In the genomic region with DNA sequence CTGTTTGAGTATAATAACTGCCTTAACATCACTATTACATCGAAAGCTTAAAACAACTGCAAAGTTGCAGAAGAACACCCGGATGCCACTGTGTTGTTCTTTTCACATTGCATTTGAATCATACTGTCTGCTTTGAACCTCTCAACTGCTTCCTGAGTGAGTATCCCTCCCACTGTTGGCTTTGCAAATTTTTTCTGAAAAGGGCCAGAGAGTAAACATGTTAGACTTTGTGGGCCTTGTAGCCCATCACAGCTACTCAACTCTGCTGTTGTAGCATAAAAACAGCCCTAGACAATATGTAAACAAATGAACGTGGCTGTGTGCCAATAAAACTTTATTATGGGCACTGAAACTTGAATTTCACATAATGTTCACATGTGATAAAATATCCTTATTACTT, we compare ENCODE assay signal across 20 cellular contexts.
DNase-seq lines count a peak whose midpoint lies in the region; ATAC-seq, FAIRE-seq and TF ChIP-seq lines count a peak whose summit lies in the region.
"Had no signal": no experiment of that assay in that cellular context is flagged by ENCODE, and none has a peak within 500 bp of the region (broad histone marks: within the 10 kb centered on the region; RNA-seq: fewer than 3 reads in every experiment).

No MANE protein-coding gene starts in this region.

- BruUV-seq in HepG2 (replicated peaks; lab: Mats Ljungman, UMichigan), result no TSS peak

- H3K4me2 ChIP-seq in HepG2 (ENCODE audit: low read depth, low read length) (peak overlapping the region; percentile 26), smooth muscle cell (no peak overlapping the region)

- FAIRE-seq in HepG2 (lab: Jason Lieb, UNC), result peak; percentile 62
- FAIRE-seq: HTR-8/SVneo had no signal

- no peak for TF ChIP-seq CTCF in HepG2 (CRISPR knock-in tag; IDR thresholded peaks at IDR 0.05)
- no peak for TF ChIP-seq CTCF in right lobe of liver (IDR thresholded peaks at IDR 0.05)
- TF ChIP-seq CTCF in smooth muscle cell (IDR thresholded peaks at IDR 0.05; ENCODE audit: borderline replicate concordance, insufficient read depth, poor library complexity, severe bottlenecking), result no peak

- H4K20me1 ChIP-seq in HepG2 (ENCODE audit: insufficient read depth, low read length) (no peaks in the 10 kb centered on the region), smooth muscle cell (ENCODE audit: low read depth) (no peaks in the 10 kb centered on the region)

- no peak overlapping the region for H2AFZ ChIP-seq in HepG2 (ENCODE audit: low read length)
- H2AFZ ChIP-seq in smooth muscle cell (ENCODE audit: low read depth), result no peak overlapping the region

- H3K4me1 ChIP-seq in HepG2 (ENCODE audit: insufficient read depth, low read length) (peaks cover 37% of the 10 kb centered on the region), right lobe of liver (peaks cover 0 to 22% (median 7%) of the 10 kb centered on the region in 4 donors), SJCRH30 (peaks cover 21% of the 10 kb centered on the region), smooth muscle cell (ENCODE audit: low read depth) (no peaks in the 10 kb centered on the region)
- peaks cover 30% of the 10 kb centered on the region for H3K4me1 ChIP-seq in effector memory CD4-positive, alpha-beta T cell (ENCODE audit: control insufficient read depth, insufficient read depth, low read length, poor library complexity, severe bottlenecking)
- H3K4me1 ChIP-seq: tibial artery had no signal

- intact Hi-C loops in HepG2 (cut with micrococcal nuclease; ENCODE audit: unreplicated experiment) (no loop called here), right lobe of liver (cut with DNase I) (no loop called here)

- WGBS in HepG2 (ENCODE audit: low lambda C conversion rate), result 11% methylated on average over 3 of the region's 3 CpGs
- WGBS in right lobe of liver (ENCODE audit: insufficient coverage, low coverage, low lambda C conversion rate, missing lambda C conversion rate), result 63% methylated on average over 3 of the region's 3 CpGs
- WGBS in smooth muscle cell (ENCODE audit: low lambda C conversion rate), result 59% methylated on average over 3 of the region's 3 CpGs

- CTCF ChIA-PET in HepG2 (lab: Yijun Ruan, JAX; ENCODE audit: low intra/inter-chr PET ratio, low total read pairs), result no interaction called here

- no peaks in the 10 kb centered on the region for H3F3A ChIP-seq in smooth muscle cell (ENCODE audit: low read depth)

- H3K9me3 ChIP-seq in HepG2 (ENCODE audit: low read length) (no peaks in the 10 kb centered on the region), right lobe of liver (no peaks in the 10 kb centered on the region), SJCRH30 (replicated peaks) (no peaks in the 10 kb centered on the region), smooth muscle cell (replicated peaks; ENCODE audit: low read depth) (no peaks in the 10 kb centered on the region)
- H3K9me3 ChIP-seq in effector memory CD4-positive, alpha-beta T cell (ENCODE audit: control insufficient read depth, low read length), result no peaks in the 10 kb centered on the region
- H3K9me3 ChIP-seq: tibial artery had no signal

- POLR2A ChIA-PET in HepG2 (lab: Yijun Ruan, JAX), result interaction anchor here (1.5 kb wide), 1 partner anchor 24 kb away, joined by 8 read pairs; no protein-coding TSS in a partner anchor

- H3K4me3 ChIP-seq in HepG2 (replicated peaks in 1 of 3; ENCODE audit: insufficient read depth in 1 of 3, low read depth in 2 of 3, low read length in 3 of 3) (no peak overlapping the region), right lobe of liver (no peak overlapping the region), SJCRH30 (no peak overlapping the region), smooth muscle cell (no peak overlapping the region)
- no peak overlapping the region for H3K4me3 ChIP-seq in effector memory CD4-positive, alpha-beta T cell (ENCODE audit: insufficient read depth, low read depth, low read length, poor library complexity, severe bottlenecking)
- H3K4me3 ChIP-seq: tibial artery had no signal

- peak; percentile 88 for ATAC-seq in HepG2
- no peak for ATAC-seq in right lobe of liver

- H3K9ac ChIP-seq in HepG2 (ENCODE audit: insufficient read depth, low read depth, low read length), result no peak overlapping the region
- H3K9ac ChIP-seq in smooth muscle cell (ENCODE audit: low read depth), result no peak overlapping the region

- TF ChIP-seq EP300 in HepG2 (IDR thresholded peaks at IDR 0.05; ENCODE audit: low read depth in 2 of 2, low read length in 2 of 2) (peak in 1 of 2 experiments; percentile 60; a peak in 2 of 4 replicates), HepG2 (CRISPR knock-in tag; IDR thresholded peaks at IDR 0.05; ENCODE audit: borderline replicate concordance) (no peak)

- H3K79me2 ChIP-seq in HepG2 (ENCODE audit: insufficient read depth, low read length) (peaks cover 2% of the 10 kb centered on the region), smooth muscle cell (ENCODE audit: low read depth) (no peaks in the 10 kb centered on the region)

- no peak for TF ChIP-seq POLR2A in HepG2 (IDR thresholded peaks at IDR 0.05; ENCODE audit: insufficient read depth in 1 of 2, low read depth in 2 of 2, low read length in 2 of 2)
- no peak for TF ChIP-seq POLR2A in right lobe of liver (IDR thresholded peaks at IDR 0.05)

- no peak for TF ChIP-seq RAD21 in HepG2 (CRISPR knock-in tag; IDR thresholded peaks at IDR 0.05)

- H3K36me3 ChIP-seq in HepG2 (replicated peaks in 1 of 2; ENCODE audit: control insufficient read depth in 1 of 2, insufficient read depth in 2 of 2, low read length in 2 of 2) (peaks cover 6 to 35% of the 10 kb centered on the region in 2 experiments), right lobe of liver (peaks cover 0 to 9% (median 3%) of the 10 kb centered on the region in 4 donors), SJCRH30 (peaks cover 16% of the 10 kb centered on the region), smooth muscle cell (ENCODE audit: low read depth) (peaks cover 4% of the 10 kb centered on the region)
- H3K36me3 ChIP-seq in effector memory CD4-positive, alpha-beta T cell (ENCODE audit: control insufficient read depth, insufficient read depth, low read length), result peaks cover 10% of the 10 kb centered on the region

- DNase-seq in HepG2 (ENCODE audit: low spot score), result peak; percentile 80
- DNase-seq in right lobe of liver, result no peak
- DNase-seq in SJCRH30, result peak in 1 of 2 experiments; percentile 5
- DNase-seq in effector memory CD4-positive, alpha-beta T cell, result no peak
- no peak for DNase-seq in smooth muscle cell (lab: John Stamatoyannopoulos, UW; ENCODE audit: unreplicated experiment)
- no peak for DNase-seq in A172 (ENCODE audit: low spot score)
- DNase-seq in NCI-H2227 treated with DMSO at 0.1 percent for 48 hours (lab: John Stamatoyannopoulos, UW), result no peak
- no peak for DNase-seq in hepatic stellate cell (ENCODE audit: low spot score)
- DNase-seq: activated naive CD4-positive, alpha-beta T cell treated with anti-CD3 and anti-CD28 coated beads for 36 hours; endodermal cell; kidney glomerular epithelial cell; mammary epithelial cell; NCI-H1092 treated with DMSO at 0.1 percent for 48 hours; NCI-H2029; NCI-H446; nucleus accumbens; retina; stimulated activated CD4-positive, alpha-beta T cell treated with anti-CD3 and anti-CD28 coated beads, Interleukin-4, amount 100 ng/mL, for 24 hours; tibial artery had no signal

- in situ Hi-C loops in HepG2 (cut with HindIII; ENCODE audit: extremely low pct_ligation_motif_present, low pct_unique_long_range_greater_than_20kb), result no loop called here

- H3K27me3 ChIP-seq in HepG2 (ENCODE audit: control insufficient read depth in 1 of 2, insufficient read depth in 2 of 2, low read length in 2 of 2) (no peaks in the 10 kb centered on the region), right lobe of liver (no peaks in the 10 kb centered on the region), SJCRH30 (no peaks in the 10 kb centered on the region), smooth muscle cell (ENCODE audit: low read depth) (no peaks in the 10 kb centered on the region)
- H3K27me3 ChIP-seq in effector memory CD4-positive, alpha-beta T cell (replicated peaks; ENCODE audit: control insufficient read depth, insufficient read depth, low read length, poor library complexity, severe bottlenecking), result no peaks in the 10 kb centered on the region
- H3K27me3 ChIP-seq: tibial artery had no signal

- H3K27ac ChIP-seq in HepG2 (ENCODE audit: extremely low read length, insufficient read depth, low read length) (peak overlapping the region; percentile 53), right lobe of liver (no peak overlapping the region), SJCRH30 (peak overlapping the region; percentile 87; the same call in 1 of the 2 replicates), smooth muscle cell (ENCODE audit: low read depth) (peak overlapping the region; percentile 1)
- peak overlapping the region; percentile 12 for H3K27ac ChIP-seq in effector memory CD4-positive, alpha-beta T cell (ENCODE audit: insufficient read depth, low read length, poor library complexity, severe bottlenecking)
- H3K27ac ChIP-seq: tibial artery had no signal

TF ChIP-seq in HepG2, 621 proteins besides CTCF, POLR2A, EP300 and RAD21 (continues in another document):
- no peak for TF ChIP-seq ZNF235 (CRISPR knock-in tag; IDR thresholded peaks at IDR 0.05; ENCODE audit: borderline replicate concordance)
- TF ChIP-seq FOXA1 (IDR thresholded peaks at IDR 0.05), result no peak
- TF ChIP-seq FOXA1 (CRISPR knock-in tag; IDR thresholded peaks at IDR 0.05), result peak; percentile 76
- TF ChIP-seq, protein P1, sequence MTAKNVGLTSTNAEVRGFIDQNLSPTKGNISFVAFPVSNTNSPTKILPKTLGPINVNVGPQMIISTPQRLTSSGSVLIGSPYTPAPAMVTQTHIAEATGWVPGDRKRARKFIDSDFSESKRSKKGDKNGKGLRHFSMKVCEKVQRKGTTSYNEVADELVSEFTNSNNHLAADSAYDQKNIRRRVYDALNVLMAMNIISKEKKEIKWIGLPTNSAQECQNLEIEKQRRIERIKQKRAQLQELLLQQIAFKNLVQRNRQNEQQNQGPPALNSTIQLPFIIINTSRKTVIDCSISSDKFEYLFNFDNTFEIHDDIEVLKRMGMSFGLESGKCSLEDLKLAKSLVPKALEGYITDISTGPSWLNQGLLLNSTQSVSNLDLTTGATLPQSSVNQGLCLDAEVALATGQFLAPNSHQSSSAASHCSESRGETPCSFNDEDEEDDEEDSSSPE (CRISPR knock-in tag; IDR thresholded peaks at IDR 0.05), result no peak
- TF ChIP-seq, protein P2, sequence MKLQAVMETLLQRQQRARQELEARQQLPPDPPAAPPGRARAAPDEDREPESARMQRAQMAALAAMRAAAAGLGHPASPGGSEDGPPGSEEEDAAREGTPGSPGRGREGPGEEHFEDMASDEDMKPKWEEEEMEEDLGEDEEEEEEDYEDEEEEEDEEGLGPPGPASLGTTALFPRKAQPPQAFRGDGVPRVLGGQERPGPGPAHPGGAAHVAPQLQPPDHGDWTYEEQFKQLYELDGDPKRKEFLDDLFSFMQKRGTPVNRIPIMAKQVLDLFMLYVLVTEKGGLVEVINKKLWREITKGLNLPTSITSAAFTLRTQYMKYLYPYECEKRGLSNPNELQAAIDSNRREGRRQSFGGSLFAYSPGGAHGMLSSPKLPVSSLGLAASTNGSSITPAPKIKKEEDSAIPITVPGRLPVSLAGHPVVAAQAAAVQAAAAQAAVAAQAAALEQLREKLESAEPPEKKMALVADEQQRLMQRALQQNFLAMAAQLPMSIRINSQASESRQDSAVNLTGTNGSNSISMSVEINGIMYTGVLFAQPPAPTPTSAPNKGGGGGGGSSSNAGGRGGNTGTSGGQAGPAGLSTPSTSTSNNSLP (IDR thresholded peaks at IDR 0.05; ENCODE audit: low read depth, low read length), result no peak
- no peak for TF ChIP-seq ZNF670 (CRISPR knock-in tag; IDR thresholded peaks at IDR 0.05; ENCODE audit: borderline replicate concordance)

Comparison
In these comparisons a context has a peak if more than half of its experiments do, and no peak if none do; other contexts are left out.
1. H3K27ac ChIP-seq: peak in HepG2 (single experiment), SJCRH30 (single experiment), effector memory CD4-positive, alpha-beta T cell (single experiment) and smooth muscle cell (single experiment); none in right lobe of liver (0 of 3).